ENCODE assay signal across 8 cellular contexts in genomic region chr11:95067828-95068244, GRCh38. TPM values are rescaled to one million over a fixed set of nuclear protein-coding genes. Genes with fewer than 3 reads are reported as not detected.
A peak's percentile ranks its signal among the peaks of the same experiment; 100 is the strongest.
DNase-seq lines count a peak whose midpoint lies in the region; ATAC-seq and TF ChIP-seq lines count a peak whose summit lies in the region.

No MANE protein-coding gene starts in this region.

- DNase-seq in CD8-positive, alpha-beta memory T cell: peak in 1 of 5 donors; percentile 62
- DNase-seq in IMR-90: no peak
- DNase-seq in activated naive CD4-positive, alpha-beta T cell treated with anti-CD3 and anti-CD28 coated beads, Interleukin-2, amount 50 U/mL, for 72 hours (ENCODE audit: low spot score in 2 of 2): no peak
- peak; percentile 74 for DNase-seq in right atrium auricular region (ENCODE audit: low spot score)
- DNase-seq in gastrocnemius medialis: peak; percentile 13 to 48
- DNase-seq in hippocampal formation (lab: John Stamatoyannopoulos, UW): no peak
- DNase-seq in COLO829 (ENCODE audit: low spot score): no peak
- DNase-seq in effector CD8-positive, alpha-beta T cell (lab: John Stamatoyannopoulos, UW): no peak

- H3K27ac Mint-ChIP-seq in CD8-positive, alpha-beta memory T cell: peak overlapping the region; percentile 85 to 99 (median 98)
- peak overlapping the region; percentile 94 to 97 for H3K27ac Mint-ChIP-seq in activated naive CD4-positive, alpha-beta T cell treated with anti-CD3 and anti-CD28 coated beads, Interleukin-2, amount 50 U/mL, for 72 hours

- no peak for TF ChIP-seq RAD21 in IMR-90 (IDR thresholded peaks at IDR 0.05; ENCODE audit: low read length)

- 0 out of 2 replicates have a peak overlapping the region, but pooled peaks have one; percentile 9 for H2BK20ac ChIP-seq in IMR-90 (ENCODE audit: low read depth, low read length)

- no peaks in the 10 kb centered on the region for H3K9me3 ChIP-seq in CD8-positive, alpha-beta memory T cell (ENCODE audit: low read length)
- H3K9me3 ChIP-seq in IMR-90 (ENCODE audit: control insufficient read depth, insufficient read depth, low read length) (no peaks in the 10 kb centered on the region), right atrium auricular region (no peaks in the 10 kb centered on the region), gastrocnemius medialis (no peaks in the 10 kb centered on the region)

- peak overlapping the region; percentile 78 for H3K4me3 ChIP-seq in CD8-positive, alpha-beta memory T cell (ENCODE audit: low read length)
- H3K4me3 ChIP-seq in IMR-90 (ENCODE audit: insufficient read depth, low read depth, low read length) (peak overlapping the region; percentile 91), right atrium auricular region (peak overlapping the region; percentile 87 to 90), gastrocnemius medialis (peak overlapping the region; percentile 51 to 93 (median 76))

- peak overlapping the region; percentile 93 for H3K9ac ChIP-seq in IMR-90 (ENCODE audit: low read depth, low read length)

- H4K8ac ChIP-seq in IMR-90 (ENCODE audit: low read depth in 2 of 2, low read length in 2 of 2): peak overlapping the region; percentile 37 to 64

- CTCF ChIA-PET in CD8-positive, alpha-beta memory T cell (lab: Charles Lee): interaction anchor here (0.8 to 8.7 kb wide), 23 partner anchors 9 to 1322 kb away, joined by 3 to 116 read pairs (median 4); partner anchors contain the start of genes CCDC82, CEP57, CWC15 and ENDOD1
- CTCF ChIA-PET in IMR-90 (lab: Yijun Ruan, JAX): interaction anchor here (0.5 to 1.8 kb wide), 6 partner anchors 11 to 1396 kb away, joined by 3 to 16 read pairs (median 4); no protein-coding TSS in a partner anchor

- H3K27me3 Mint-ChIP-seq in CD8-positive, alpha-beta memory T cell: no peaks in the 10 kb centered on the region

- no peaks in the 10 kb centered on the region for H3K36me3 ChIP-seq in CD8-positive, alpha-beta memory T cell (ENCODE audit: insufficient read depth, low read length)
- H3K36me3 ChIP-seq in IMR-90 (ENCODE audit: control insufficient read depth, insufficient read depth, low read length): no peaks in the 10 kb centered on the region
- no peaks in the 10 kb centered on the region for H3K36me3 ChIP-seq in right atrium auricular region
- no peaks in the 10 kb centered on the region for H3K36me3 ChIP-seq in gastrocnemius medialis

- H2BK5ac ChIP-seq in IMR-90 (ENCODE audit: low read depth, low read length, poor library complexity, severe bottlenecking): peak overlapping the region; percentile 91

- BruUV-seq in IMR-90 (replicated peaks; lab: Mats Ljungman, UMichigan): no TSS peak

- H2BK15ac ChIP-seq in IMR-90 (ENCODE audit: low read depth, low read length): peak overlapping the region; percentile 57; the same call in 1 of the 3 replicates

- WGBS in IMR-90 (ENCODE audit: extremely low coverage in 2 of 2, insufficient read length in 1 of 2), 2 experiments: 0% methylated on average over 6 of the region's 17 CpGs; no CpG with 5 or more reads in 1 of the 2 experiments

- peak overlapping the region; percentile 96 for H3K14ac ChIP-seq in IMR-90 (replicated peaks; ENCODE audit: low read depth, low read length)

- H4K91ac ChIP-seq in IMR-90 (ENCODE audit: insufficient read depth, low read depth, low read length): peak overlapping the region; percentile 53

- H4K5ac ChIP-seq in IMR-90 (ENCODE audit: low read depth, low read length): peak overlapping the region; percentile 94

- no peaks in the 10 kb centered on the region for H4K20me1 ChIP-seq in IMR-90 (ENCODE audit: insufficient read depth, low read length)

- intact Hi-C loops in IMR-90 (cut with micrococcal nuclease) (loop anchor here (1.0 to 5.0 kb wide), 4 partner anchors 96 to 1359 kb away; partner anchors contain the start of genes CWC15 and KDM4D), gastrocnemius medialis (cut with DNase I; ENCODE audit: low total_unique reads) (loop anchor here (1.0 to 10.0 kb wide), 10 partner anchors 21 to 1326 kb away; partner anchors contain the start of genes C11orf54, CWC15, ENDOD1 and FAM76B)

- H3K4me2 ChIP-seq in IMR-90 (ENCODE audit: low read depth, low read length): peak overlapping the region; percentile 98

- H3K27ac ChIP-seq in CD8-positive, alpha-beta memory T cell (ENCODE audit: low read depth, low read length): peak overlapping the region; percentile 96
- H3K27ac ChIP-seq in IMR-90 (ENCODE audit: insufficient read depth, low read length) (peak overlapping the region; percentile 85), right atrium auricular region (peak overlapping the region; percentile 97 to 99), gastrocnemius medialis (peak overlapping the region; percentile 89 to 98 (median 94))

- no peaks in the 10 kb centered on the region for H3K9me3 Mint-ChIP-seq in CD8-positive, alpha-beta memory T cell
- no peaks in the 10 kb centered on the region for H3K9me3 Mint-ChIP-seq in activated naive CD4-positive, alpha-beta T cell treated with anti-CD3 and anti-CD28 coated beads, Interleukin-2, amount 50 U/mL, for 72 hours

- peak overlapping the region; percentile 74 for H2BK120ac ChIP-seq in IMR-90 (ENCODE audit: low read depth, low read length)

- in situ Hi-C loops in IMR-90 (cut with MboI; ENCODE audit: low sequenced_read_pairs) (loop anchor here (25.0 kb wide), 1 partner anchor 1369 kb away; no protein-coding TSS in a partner anchor), gastrocnemius medialis (cut with MboI; ENCODE audit: low sequenced_read_pairs in 4 of 4) (loop anchor here (5.0 to 25.0 kb wide), 4 partner anchors 74 to 697 kb away; partner anchors contain the start of genes CWC15 (in 2 of the 4), KDM4D (in 2 of the 4) and SESN3 (in 1 of the 4))

- peak overlapping the region; percentile 99 for H2AFZ ChIP-seq in IMR-90 (replicated peaks; ENCODE audit: low read length, poor library complexity)

- H3K4me1 Mint-ChIP-seq in CD8-positive, alpha-beta memory T cell: peaks cover 27 to 40% (median 39%) of the 10 kb centered on the region in 3 donors

- H3K79me1 ChIP-seq in IMR-90 (ENCODE audit: low read depth in 1 of 2, low read length in 2 of 2): peaks cover 9 to 22% of the 10 kb centered on the region in 2 experiments; a peak in 2 of 4 replicates

- no peaks in the 10 kb centered on the region for H3K27me3 ChIP-seq in CD8-positive, alpha-beta memory T cell (ENCODE audit: insufficient read depth, low read length, poor library complexity, severe bottlenecking)
- H3K27me3 ChIP-seq in IMR-90 (ENCODE audit: control insufficient read depth, insufficient read depth, low read length) (no peaks in the 10 kb centered on the region), right atrium auricular region (no peaks in the 10 kb centered on the region), gastrocnemius medialis (no peaks in the 10 kb centered on the region)

- peak overlapping the region; percentile 88 for H2AK9ac ChIP-seq in IMR-90 (replicated peaks; ENCODE audit: low read depth, low read length, poor library complexity)

- TF ChIP-seq CTCF in IMR-90 (conservative IDR thresholded peaks at IDR 0.05; ENCODE audit: low read depth, low read length) (no peak), right atrium auricular region (IDR thresholded peaks at IDR 0.05) (no peak), gastrocnemius medialis (IDR thresholded peaks at IDR 0.05 in 4 of 5, conservative IDR thresholded peaks at IDR 0.05 in 1 of 5) (no peak)

- H3K23ac ChIP-seq in IMR-90 (ENCODE audit: low read depth, low read length): peak overlapping the region; percentile 93

- H3K56ac ChIP-seq in IMR-90 (ENCODE audit: extremely low read depth, insufficient read depth, low read length): peak overlapping the region; percentile 63

- TF ChIP-seq POLR2A in IMR-90 (IDR thresholded peaks at IDR 0.05; ENCODE audit: low read depth, low read length) (no peak), gastrocnemius medialis (IDR thresholded peaks at IDR 0.05) (no peak)

- H3K4ac ChIP-seq in IMR-90 (ENCODE audit: low read depth, low read length): peak overlapping the region; percentile 92

- POLR2A ChIA-PET in CD8-positive, alpha-beta memory T cell (lab: Charles Lee): interaction anchor here (0.9 to 7.1 kb wide), 17 partner anchors 22 to 1327 kb away, joined by 3 to 164 read pairs (median 9); partner anchors contain the start of genes C11orf54, CCDC82, CEP57 and CWC15
- POLR2A ChIA-PET in IMR-90 (lab: Charles Lee; ENCODE audit: unreplicated experiment): interaction anchor here (0.7 kb wide), 2 partner anchors 50 to 1357 kb away, joined by 3 to 4 read pairs; no protein-coding TSS in a partner anchor

- H3K4me1 ChIP-seq in CD8-positive, alpha-beta memory T cell (ENCODE audit: insufficient read depth, low read length): peaks cover 29% of the 10 kb centered on the region
- no peaks in the 10 kb centered on the region for H3K4me1 ChIP-seq in IMR-90 (ENCODE audit: control insufficient read depth, insufficient read depth, low read length)
- H3K4me1 ChIP-seq in right atrium auricular region: peaks cover 0 to 18% of the 10 kb centered on the region in 2 donors
- peaks cover 19 to 27% of the 10 kb centered on the region in 2 donors for H3K4me1 ChIP-seq in gastrocnemius medialis

- peak overlapping the region; percentile 91 to 100 (median 97) for H3K4me3 Mint-ChIP-seq in CD8-positive, alpha-beta memory T cell

- H3K18ac ChIP-seq in IMR-90 (ENCODE audit: low read depth, low read length): peak overlapping the region; percentile 64

- no peaks in the 10 kb centered on the region for H3K9me1 ChIP-seq in IMR-90 (ENCODE audit: insufficient read depth, low read length)

- dilution Hi-C loops in IMR-90 (cut with HindIII; ENCODE audit: low sequenced_read_pairs, unreplicated experiment): no loop called here

- H2AK5ac ChIP-seq in IMR-90 (ENCODE audit: low read depth, low read length): no peak overlapping the region; the same call in 1 of the 2 replicates

- H3K36me3 Mint-ChIP-seq in CD8-positive, alpha-beta memory T cell: peaks cover 0 to 34% (median 7%) of the 10 kb centered on the region in 3 donors
- H3K36me3 Mint-ChIP-seq in activated naive CD4-positive, alpha-beta T cell treated with anti-CD3 and anti-CD28 coated beads, Interleukin-2, amount 50 U/mL, for 72 hours: peaks cover 12 to 23% of the 10 kb centered on the region in 2 donors

- ATAC-seq in IMR-90 (ENCODE audit: low read depth) (peak; percentile 1; the same call in 1 of the 2 replicates), gastrocnemius medialis (peak; percentile 16 to 27)
- no peak for ATAC-seq in activated naive CD4-positive, alpha-beta T cell treated with anti-CD3 and anti-CD28 coated beads, Interleukin-2, amount 50 U/mL, for 72 hours

RNA-seq across cellular contexts. Expression of gene SRSF8, which starts 1.1 kb away (rescaled TPM):
- 10 to 100 TPM; 75.8 to 82.8 TPM for total RNA-seq in CD8-positive, alpha-beta memory T cell
- polyA plus RNA-seq in CD8-positive, alpha-beta memory T cell: 91.6 TPM
- total RNA-seq in IMR-90 (2012; rRNA removed): 3.4 and 4.4 TPM in 2 replicates
- polyA plus RNA-seq in IMR-90 (2012; rRNA removed): 11.3 and 14.3 TPM in 2 replicates
- polyA plus RNA-seq in IMR-90 (2012; cell fraction: cytosol; rRNA removed): 5.6 and 7.5 TPM in 2 replicates
- polyA plus RNA-seq in IMR-90 (2012; cell fraction: nucleus; rRNA removed; ENCODE audit: low replicate concordance): 3.0 and 6.5 TPM in 2 replicates
- total RNA-seq in activated naive CD4-positive, alpha-beta T cell treated with anti-CD3 and anti-CD28 coated beads, Interleukin-2, amount 50 U/mL, for 72 hours: 10 to 100 TPM; 19.5 to 25.4 TPM
- total RNA-seq in right atrium auricular region: 10 to 100 TPM; 24.7 to 37.4 TPM
- total RNA-seq in gastrocnemius medialis: 10 to 100 TPM; 18.2 to 31.0 (median 21.5) TPM

RNA-seq across cellular contexts. Expression of gene KDM4F, which starts 18.6 kb away (rescaled TPM):
- not detected for total RNA-seq in CD8-positive, alpha-beta memory T cell
- polyA plus RNA-seq in CD8-positive, alpha-beta memory T cell: not detected
- not detected in 2 replicates for total RNA-seq in IMR-90 (2012; rRNA removed)
- polyA plus RNA-seq in IMR-90 (2012; rRNA removed): not detected in 2 replicates
- polyA plus RNA-seq in IMR-90 (2012; cell fraction: cytosol; rRNA removed): not detected in 2 replicates
- not detected in 2 replicates for polyA plus RNA-seq in IMR-90 (2012; cell fraction: nucleus; rRNA removed; ENCODE audit: low replicate concordance)
- not detected for total RNA-seq in activated naive CD4-positive, alpha-beta T cell treated with anti-CD3 and anti-CD28 coated beads, Interleukin-2, amount 50 U/mL, for 72 hours
- not detected for total RNA-seq in right atrium auricular region
- total RNA-seq in gastrocnemius medialis: not detected

RNA-seq across cellular contexts. Expression of gene ENDOD1, which starts 21.8 kb away (rescaled TPM):
- total RNA-seq in CD8-positive, alpha-beta memory T cell: 10 to 100 TPM; 29.6 to 30.1 TPM
- polyA plus RNA-seq in CD8-positive, alpha-beta memory T cell: 11.1 TPM
- 17.6 and 20.6 TPM in 2 replicates for total RNA-seq in IMR-90 (2012; rRNA removed)
- polyA plus RNA-seq in IMR-90 (2012; rRNA removed): 6.5 and 7.0 TPM in 2 replicates
- polyA plus RNA-seq in IMR-90 (2012; cell fraction: cytosol; rRNA removed): 3.4 and 3.7 TPM in 2 replicates
- polyA plus RNA-seq in IMR-90 (2012; cell fraction: nucleus; rRNA removed; ENCODE audit: low replicate concordance): 1.2 and 2.1 TPM in 2 replicates
- total RNA-seq in activated naive CD4-positive, alpha-beta T cell treated with anti-CD3 and anti-CD28 coated beads, Interleukin-2, amount 50 U/mL, for 72 hours: 10 to 100 TPM in 1 of 2 donors, 1 to 10 TPM in 1; 6.3 to 11.4 TPM
- total RNA-seq in right atrium auricular region: 10 to 100 TPM; 18.8 to 27.7 TPM
- 10 to 100 TPM; 17.5 to 35.2 (median 27.6) TPM for total RNA-seq in gastrocnemius medialis

RNA-seq across cellular contexts. Expression of gene KDM4E, which starts 42.8 kb away (rescaled TPM):
- not detected for total RNA-seq in CD8-positive, alpha-beta memory T cell
- polyA plus RNA-seq in CD8-positive, alpha-beta memory T cell: not detected
- not detected in 2 replicates for total RNA-seq in IMR-90 (2012; rRNA removed)
- not detected in 2 replicates for polyA plus RNA-seq in IMR-90 (2012; rRNA removed)
- not detected in 2 replicates for polyA plus RNA-seq in IMR-90 (2012; cell fraction: cytosol; rRNA removed)
- not detected in 2 replicates for polyA plus RNA-seq in IMR-90 (2012; cell fraction: nucleus; rRNA removed; ENCODE audit: low replicate concordance)
- under 1 TPM in 1 of 2 donors, not detected in 1; 0.09 TPM for total RNA-seq in activated naive CD4-positive, alpha-beta T cell treated with anti-CD3 and anti-CD28 coated beads, Interleukin-2, amount 50 U/mL, for 72 hours
- not detected for total RNA-seq in right atrium auricular region
- not detected for total RNA-seq in gastrocnemius medialis

Comparison
In these comparisons a context has a peak if more than half of its experiments do, and no peak if none do; other contexts are left out.
1. DNase-seq: peak in right atrium auricular region (single experiment) and gastrocnemius medialis (2 of 2); none in IMR-90 (single experiment), activated naive CD4-positive, alpha-beta T cell treated with anti-CD3 and anti-CD28 coated beads, Interleukin-2, amount 50 U/mL, for 72 hours (0 of 2), hippocampal formation (0 of 2), COLO829 (single experiment) and effector CD8-positive, alpha-beta T cell (single experiment).
2. ATAC-seq: peak in IMR-90 (single experiment) and gastrocnemius medialis (2 of 2); none in activated naive CD4-positive, alpha-beta T cell treated with anti-CD3 and anti-CD28 coated beads, Interleukin-2, amount 50 U/mL, for 72 hours (0 of 2).
3. Peak in every context shown above with its lines, with median percentiles within 50 percentile points of each other: H3K27ac ChIP-seq and H3K4me3 ChIP-seq.